ENCODE assay signal across 1 cellular context in the genomic region with DNA sequence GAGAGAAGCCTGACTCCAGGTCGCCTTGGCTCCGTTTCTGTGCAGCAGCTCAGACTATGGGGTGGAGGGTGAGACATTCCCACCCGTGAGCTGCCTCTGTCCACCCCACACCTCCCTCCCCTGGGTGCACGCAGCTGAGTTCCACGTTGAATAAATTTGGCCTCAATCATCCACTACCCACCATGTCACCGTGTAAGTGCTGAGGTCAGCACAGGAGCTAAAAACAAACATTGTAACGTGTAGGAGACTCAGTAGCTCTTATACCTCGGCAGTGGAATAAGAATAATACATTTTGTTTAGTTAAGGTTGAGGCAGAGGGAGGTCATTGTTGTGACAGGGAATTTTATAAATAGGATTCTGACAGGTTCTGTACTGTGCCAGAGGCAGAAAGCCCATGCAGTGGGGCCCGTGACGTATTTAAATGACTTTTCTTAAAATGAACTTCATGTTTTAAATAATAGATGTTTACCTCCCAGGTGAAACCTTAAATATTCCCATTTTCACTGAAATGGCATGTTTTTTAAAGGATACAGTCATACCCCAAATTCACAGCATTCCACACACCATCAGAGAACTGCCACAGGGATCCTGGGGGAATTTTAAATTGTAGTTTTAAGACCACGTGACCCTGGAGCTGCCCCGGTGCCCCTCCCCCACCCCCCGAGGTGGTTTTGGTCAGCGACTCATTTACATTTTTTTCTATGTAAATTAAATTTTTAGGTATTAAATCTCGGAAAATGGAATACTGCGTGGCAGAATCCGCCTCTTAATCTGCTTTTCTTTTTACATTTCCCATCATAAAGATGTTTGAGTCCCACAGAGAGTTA.
TF ChIP-seq lines count a peak whose summit lies in the region.

No MANE protein-coding gene starts in this region.

TF ChIP-seq in HepG2, 621 proteins besides CTCF, POLR2A, EP300 and RAD21 (continued from another document):
- no peak for TF ChIP-seq ISL2 (CRISPR knock-in tag; IDR thresholded peaks at IDR 0.05)
- TF ChIP-seq, protein P1, sequence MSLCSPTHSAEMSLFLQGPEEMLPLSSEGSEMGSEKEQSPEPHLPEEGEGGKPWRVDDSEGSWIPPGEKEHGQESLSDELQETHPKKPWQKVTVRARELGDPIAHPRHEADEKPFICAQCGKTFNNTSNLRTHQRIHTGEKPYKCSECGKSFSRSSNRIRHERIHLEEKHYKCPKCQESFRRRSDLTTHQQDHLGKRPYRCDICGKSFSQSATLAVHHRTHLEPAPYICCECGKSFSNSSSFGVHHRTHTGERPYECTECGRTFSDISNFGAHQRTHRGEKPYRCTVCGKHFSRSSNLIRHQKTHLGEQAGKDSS (CRISPR knock-in tag; IDR thresholded peaks at IDR 0.05; ENCODE audit: borderline replicate concordance, low read depth), result no peak
